In the genomic region with DNA sequence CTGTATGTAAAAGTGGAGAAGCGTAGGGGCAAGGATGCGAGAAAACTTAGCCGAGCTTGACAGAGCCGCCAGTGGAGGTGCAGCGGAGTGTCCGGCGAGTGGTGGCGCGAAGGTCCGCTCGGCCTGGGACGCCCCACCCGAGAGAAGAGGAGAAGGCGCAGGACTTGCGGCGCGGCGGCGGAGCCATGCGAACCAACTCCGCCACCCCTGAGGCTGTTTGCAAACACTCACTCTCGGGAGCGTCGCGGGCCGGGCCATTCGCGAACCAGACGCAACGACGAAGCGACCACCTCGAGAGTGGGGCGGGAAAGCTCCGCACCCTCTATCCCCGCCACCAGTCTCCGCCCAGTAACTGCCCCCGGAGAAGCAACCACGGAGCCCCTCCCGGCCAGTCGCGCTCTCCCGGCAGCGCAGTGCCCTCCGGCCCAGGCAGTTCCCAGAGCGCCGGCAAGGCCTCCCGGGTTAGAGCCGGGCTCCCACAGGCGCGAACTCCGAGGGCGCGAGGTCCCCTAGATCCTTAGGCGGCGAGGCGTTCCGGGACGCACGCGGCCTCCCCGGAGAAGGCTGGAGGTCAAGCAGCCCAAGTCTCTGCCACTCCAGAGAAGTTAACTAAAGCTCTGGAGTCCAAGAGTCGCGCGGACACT, we compare ENCODE assay signal across 10 cellular contexts. TPM values are rescaled to one million over a fixed set of nuclear protein-coding genes. Genes with fewer than 3 reads are reported as not detected.
DNase-seq lines count a peak whose midpoint lies in the region; ATAC-seq and TF ChIP-seq lines count a peak whose summit lies in the region.
"Had no signal": no experiment of that assay in that cellular context is flagged by ENCODE, and none has a peak within 500 bp of the region (broad histone marks: within the 10 kb centered on the region; RNA-seq: fewer than 3 reads in every experiment).

No MANE protein-coding gene starts in this region.

- no peaks in the 10 kb centered on the region for H3K9me3 ChIP-seq in iPS-18c (ENCODE audit: control insufficient read depth, insufficient read depth, low read length)
- H3K9me3 ChIP-seq in sigmoid colon: no peaks in the 10 kb centered on the region

- ATAC-seq in HG02852 (IDR thresholded peaks at IDR 0.05; ENCODE audit: unreplicated experiment) (no peak), GM21529 (IDR thresholded peaks at IDR 0.05; ENCODE audit: unreplicated experiment) (no peak)

- H3K9me3 Mint-ChIP-seq in chondrocyte (ENCODE audit: low read depth): no peaks in the 10 kb centered on the region

- H3K36me3 ChIP-seq in GM06990 (ENCODE audit: control insufficient read depth, insufficient read depth, low read length) (peaks cover 7% of the 10 kb centered on the region), sigmoid colon (no peaks in the 10 kb centered on the region)

- peak overlapping the region; percentile 84 for H3K4me3 Mint-ChIP-seq in chondrocyte (ENCODE audit: unreplicated experiment)

- H3K4me3 ChIP-seq in GM06990 (replicated peaks; ENCODE audit: low read depth, low read length) (no peak overlapping the region), iPS-18c (ENCODE audit: insufficient read depth, low read depth, low read length) (peak overlapping the region; percentile 65), sigmoid colon (peak overlapping the region; percentile 76 to 96 (median 81))

- TF ChIP-seq EP300 in sigmoid colon (IDR thresholded peaks at IDR 0.05): no peak

- H3K27me3 Mint-ChIP-seq in chondrocyte (ENCODE audit: low read depth): no peaks in the 10 kb centered on the region

- peaks cover 0 to 19% (median 3%) of the 10 kb centered on the region in 4 donors for H3K4me1 ChIP-seq in sigmoid colon

- peak overlapping the region; percentile 90 for H3K27ac Mint-ChIP-seq in chondrocyte (ENCODE audit: unreplicated experiment)

- H3K4me1 Mint-ChIP-seq in chondrocyte (ENCODE audit: low read depth): peaks cover 49% of the 10 kb centered on the region

- WGBS in sigmoid colon, 2 donors: 79 to 85% methylated on average over 65 of the region's 65 CpGs

- intact Hi-C loops in sigmoid colon (cut with DNase I): loop anchor here (1.0 to 5.0 kb wide), 3 partner anchors 67 to 577 kb away; no protein-coding TSS in a partner anchor

- H3K27ac ChIP-seq in sigmoid colon: peak overlapping the region in 3 of 4 donors; percentile 90 to 93 (median 92)

- TF ChIP-seq POLR2A in sigmoid colon (IDR thresholded peaks at IDR 0.05): peak in 1 of 2 donors; percentile 41

- DNase-seq in GM06990 (ENCODE audit: extremely low read depth, insufficient read length) (peak; percentile 20), chondrocyte (ENCODE audit: low spot score) (peak; percentile 91), sigmoid colon (peak; percentile 82), NCI-H510A (lab: John Stamatoyannopoulos, UW) (no peak), cortex of kidney (lab: John Stamatoyannopoulos, UW) (no peak)
- DNase-seq: NCI-H526 treated with DMSO at 0.1 percent for 48 hours had no signal

- no peaks in the 10 kb centered on the region for H3K36me3 Mint-ChIP-seq in chondrocyte (ENCODE audit: low read depth)

- H3K27me3 ChIP-seq in GM06990 (replicated peaks; ENCODE audit: control insufficient read depth, insufficient read depth, low read length) (no peaks in the 10 kb centered on the region), sigmoid colon (no peaks in the 10 kb centered on the region)

- TF ChIP-seq CTCF in GM06990 (IDR thresholded peaks at IDR 0.05; ENCODE audit: insufficient read depth, low read length, poor library complexity, severe bottlenecking) (no peak), chondrocyte (IDR thresholded peaks at IDR 0.05) (no peak), sigmoid colon (IDR thresholded peaks at IDR 0.05) (no peak)

RNA-seq across cellular contexts. Expression of gene MAB21L2, which starts 2.2 kb away (rescaled TPM):
- total RNA-seq in chondrocyte (4.2 to 48.3 TPM (median 4.6 TPM) in 3 replicates), sigmoid colon (100 to 1,000 TPM; 282 to 693 (median 543) TPM)
- polyA plus RNA-seq in sigmoid colon: 10 to 100 TPM in 2 of 3 donors, 1 to 10 TPM in 1; 2.3 to 40.2 (median 23.4) TPM
- total RNA-seq: renal cortical epithelial cell had no signal

Comparison
In these comparisons a context has a peak if more than half of its experiments do, and no peak if none do; other contexts are left out.
1. DNase-seq: peak in GM06990 (single experiment), chondrocyte (single experiment) and sigmoid colon (single experiment); none in NCI-H510A (single experiment) and cortex of kidney (single experiment).